12 cellular contexts compared by ENCODE assay signal in genomic region chr19:38035515-38036495, GRCh38.
A peak's percentile ranks its signal among the peaks of the same experiment; 100 is the strongest.
DNase-seq lines count a peak whose midpoint lies in the region; ATAC-seq and TF ChIP-seq lines count a peak whose summit lies in the region.
"Had no signal": no experiment of that assay in that cellular context is flagged by ENCODE, and none has a peak within 500 bp of the region (broad histone marks: within the 10 kb centered on the region; RNA-seq: fewer than 3 reads in every experiment).

No MANE protein-coding gene starts in this region.

- H3K9me3 Mint-ChIP-seq in stimulated activated naive CD8-positive, alpha-beta T cell treated with anti-CD3 and anti-CD28 coated beads, Interleukin-15, Interleukin-2, amounts not matched to agents 100 ng/mL and 50 ng/mL, for 24 hours, result no peaks in the 10 kb centered on the region
- H3K9me3 Mint-ChIP-seq in stimulated activated naive CD8-positive, alpha-beta T cell treated with anti-CD3 and anti-CD28 coated beads, Interleukin-15, amount 100 ng/mL, for 72 hours, result no peaks in the 10 kb centered on the region
- H3K9me3 Mint-ChIP-seq: activated naive CD4-positive, alpha-beta T cell treated with anti-CD3 and anti-CD28 coated beads, Interleukin-2, amount 50 U/mL, for 72 hours had no signal

- H3K9ac ChIP-seq in SU-DHL-6 (ENCODE audit: low read length), result no peak overlapping the region

- H3K79me2 ChIP-seq in SU-DHL-6 (ENCODE audit: insufficient read depth, low read length), result peaks cover 67% of the 10 kb centered on the region

- no peak overlapping the region for H3K4me3 ChIP-seq in SU-DHL-6 (ENCODE audit: insufficient read depth, low read length, poor library complexity, severe bottlenecking)
- H3K4me3 ChIP-seq: PC-9, sigmoid colon had no signal

- H3K4me1 Mint-ChIP-seq in stimulated activated naive CD8-positive, alpha-beta T cell treated with anti-CD3 and anti-CD28 coated beads, Interleukin-15, Interleukin-2, amounts not matched to agents 100 ng/mL and 50 ng/mL, for 24 hours (ENCODE audit: low read depth), result peaks cover 14% of the 10 kb centered on the region
- H3K4me1 Mint-ChIP-seq in stimulated activated naive CD8-positive, alpha-beta T cell treated with anti-CD3 and anti-CD28 coated beads, Interleukin-15, amount 100 ng/mL, for 72 hours, result no peaks in the 10 kb centered on the region

- H3K27me3 ChIP-seq in SU-DHL-6 (ENCODE audit: low read length), result no peaks in the 10 kb centered on the region
- H3K27me3 ChIP-seq: sigmoid colon had no signal

- in situ Hi-C loops in GM13977 (cut with MboI; ENCODE audit: low pct_unique_long_range_greater_than_20kb, low sequenced_read_pairs, unreplicated experiment), result loop anchor here (25.0 kb wide), 1 partner anchor 124 kb away; the partner anchor contains the start of genes SIPA1L3 and WDR87

- peaks cover 14% of the 10 kb centered on the region; the same call in 1 of the 2 replicates for H3K36me3 ChIP-seq in SU-DHL-6 (ENCODE audit: low read length)

- TF ChIP-seq CTCF in SU-DHL-6 (IDR thresholded peaks at IDR 0.05; ENCODE audit: insufficient read depth, low read length, poor library complexity, severe bottlenecking), result no peak
- TF ChIP-seq CTCF in GM13977 (IDR thresholded peaks at IDR 0.05; ENCODE audit: extremely low read depth, insufficient read depth, missing control alignments), result no peak

- H3K27me3 Mint-ChIP-seq in stimulated activated naive CD8-positive, alpha-beta T cell treated with anti-CD3 and anti-CD28 coated beads, Interleukin-15, Interleukin-2, amounts not matched to agents 100 ng/mL and 50 ng/mL, for 24 hours, result no peaks in the 10 kb centered on the region
- no peaks in the 10 kb centered on the region for H3K27me3 Mint-ChIP-seq in stimulated activated naive CD8-positive, alpha-beta T cell treated with anti-CD3 and anti-CD28 coated beads, Interleukin-15, amount 100 ng/mL, for 72 hours

- H3K36me3 Mint-ChIP-seq in stimulated activated naive CD8-positive, alpha-beta T cell treated with anti-CD3 and anti-CD28 coated beads, Interleukin-15, Interleukin-2, amounts not matched to agents 100 ng/mL and 50 ng/mL, for 24 hours (ENCODE audit: low read depth), result peaks cover 7% of the 10 kb centered on the region

- no peaks in the 10 kb centered on the region for H4K20me1 ChIP-seq in SU-DHL-6 (ENCODE audit: low read depth, low read length)

- H2AFZ ChIP-seq in SU-DHL-6 (ENCODE audit: low read depth, low read length, severe bottlenecking), result no peak overlapping the region
- H2AFZ ChIP-seq: PC-9 had no signal

- no peak for DNase-seq in stimulated activated naive CD8-positive, alpha-beta T cell treated with anti-CD3 and anti-CD28 coated beads, Interleukin-15, amount 100 ng/mL, for 72 hours
- DNase-seq in kidney glomerular epithelial cell (lab: John Stamatoyannopoulos, UW), result peak; percentile 67
- no peak for DNase-seq in stimulated activated naive CD4-positive, alpha-beta T cell (lab: John Stamatoyannopoulos, UW)
- DNase-seq in NCI-H187 (lab: John Stamatoyannopoulos, UW), result no peak
- no peak for DNase-seq in GM13977 (ENCODE audit: low spot score)
- DNase-seq: activated CD4-positive, CD25-positive, alpha-beta regulatory T cell treated with anti-CD3 and anti-CD28 coated beads, Interleukin-2, amount 50 U/mL, for 72 hours; PC-9; sigmoid colon had no signal

- peaks cover 23% of the 10 kb centered on the region for H3F3A ChIP-seq in SU-DHL-6 (ENCODE audit: insufficient read depth)

- no peaks in the 10 kb centered on the region for H3K9me3 ChIP-seq in SU-DHL-6 (ENCODE audit: insufficient read depth, low read length)
- H3K9me3 ChIP-seq: sigmoid colon had no signal

- H3K4me3 Mint-ChIP-seq in stimulated activated naive CD8-positive, alpha-beta T cell treated with anti-CD3 and anti-CD28 coated beads, Interleukin-15, Interleukin-2, amounts not matched to agents 100 ng/mL and 50 ng/mL, for 24 hours, result no peak overlapping the region
- no peak overlapping the region for H3K4me3 Mint-ChIP-seq in stimulated activated naive CD8-positive, alpha-beta T cell treated with anti-CD3 and anti-CD28 coated beads, Interleukin-15, amount 100 ng/mL, for 72 hours

- ATAC-seq in stimulated activated naive CD8-positive, alpha-beta T cell treated with anti-CD3 and anti-CD28 coated beads, Interleukin-15, amount 100 ng/mL, for 72 hours, result no peak
- no peak for ATAC-seq in HG03354 (IDR thresholded peaks at IDR 0.05; ENCODE audit: poor library complexity, severe bottlenecking, unreplicated experiment)
- ATAC-seq: activated naive CD4-positive, alpha-beta T cell treated with anti-CD3 and anti-CD28 coated beads, Interleukin-2, amount 50 U/mL, for 72 hours had no signal

- H3K4me2 ChIP-seq in SU-DHL-6 (ENCODE audit: low read depth, low read length, poor library complexity, severe bottlenecking), result no peak overlapping the region
- H3K4me2 ChIP-seq: PC-9 had no signal

- no peaks in the 10 kb centered on the region for H3K9me2 ChIP-seq in SU-DHL-6 (replicated peaks; ENCODE audit: insufficient read depth, low read length)

- H3K27ac Mint-ChIP-seq in stimulated activated naive CD8-positive, alpha-beta T cell treated with anti-CD3 and anti-CD28 coated beads, Interleukin-15, Interleukin-2, amounts not matched to agents 100 ng/mL and 50 ng/mL, for 24 hours, result peak overlapping the region; percentile 33
- peak overlapping the region in 1 of 2 donors; percentile 27 for H3K27ac Mint-ChIP-seq in stimulated activated naive CD8-positive, alpha-beta T cell treated with anti-CD3 and anti-CD28 coated beads, Interleukin-15, amount 100 ng/mL, for 72 hours

- H3K27ac ChIP-seq in SU-DHL-6 (ENCODE audit: low read depth, low read length), result peak overlapping the region; percentile 86; the same call in 1 of the 2 replicates
- H3K27ac ChIP-seq: PC-9, sigmoid colon had no signal
